Comparison of ENCODE assay signal across 24 cellular contexts in genomic region chr1:94846286-94846685, GRCh38. TPM values are rescaled to one million over a fixed set of nuclear protein-coding genes. Genes with fewer than 3 reads are reported as not detected.
DNase-seq lines count a peak whose midpoint lies in the region; ATAC-seq, FAIRE-seq and TF ChIP-seq lines count a peak whose summit lies in the region.
"Had no signal": no experiment of that assay in that cellular context is flagged by ENCODE, and none has a peak within 500 bp of the region (broad histone marks: within the 10 kb centered on the region; RNA-seq: fewer than 3 reads in every experiment).

No MANE protein-coding gene starts in this region.

- H2AFZ ChIP-seq in neural progenitor cell (replicated peaks) = no peak overlapping the region

- peak; percentile 81 for FAIRE-seq in bronchial epithelial cell (lab: Jason Lieb, UNC)
- FAIRE-seq: GM12878, GM18507, H54 had no signal

- H3K4me3 ChIP-seq in bronchial epithelial cell (ENCODE audit: low read depth, low read length) = no peak overlapping the region
- H3K4me3 ChIP-seq in neural progenitor cell = no peak overlapping the region
- H3K4me3 ChIP-seq: BLaER1, GM12878, HAP-1 had no signal

- no peaks in the 10 kb centered on the region for H3K36me3 ChIP-seq in bronchial epithelial cell (ENCODE audit: control insufficient read depth, insufficient read depth, low read length)
- H3K36me3 ChIP-seq in neural progenitor cell = no peaks in the 10 kb centered on the region
- H3K36me3 ChIP-seq: BLaER1, HAP-1 had no signal

- no peaks in the 10 kb centered on the region for H3K9me3 ChIP-seq in neural progenitor cell (ENCODE audit: low read depth)
- H3K9me3 ChIP-seq: BLaER1, Caco-2, HAP-1 had no signal

- no peaks in the 10 kb centered on the region for H3K36me3 Mint-ChIP-seq in neural progenitor cell
- H3K36me3 Mint-ChIP-seq: CD4-positive, CD25-positive, alpha-beta regulatory T cell; CD8-positive, alpha-beta T cell had no signal

- H3K27me3 ChIP-seq in bronchial epithelial cell (ENCODE audit: control insufficient read depth, insufficient read depth, low read length) = no peaks in the 10 kb centered on the region
- no peaks in the 10 kb centered on the region for H3K27me3 ChIP-seq in neural progenitor cell
- H3K27me3 ChIP-seq: BLaER1 had no signal

- peaks cover 9% of the 10 kb centered on the region for H3K27me3 Mint-ChIP-seq in neural progenitor cell (ENCODE audit: insufficient read depth, low read depth)

- no peaks in the 10 kb centered on the region for H3K79me2 ChIP-seq in neural progenitor cell (ENCODE audit: low read depth)

- H3K27ac Mint-ChIP-seq in neural progenitor cell = peak overlapping the region; percentile 44
- H3K27ac Mint-ChIP-seq: B cell; CD4-positive, CD25-positive, alpha-beta regulatory T cell; CD8-positive, alpha-beta T cell had no signal

- no peak overlapping the region for H3K4me2 ChIP-seq in neural progenitor cell
- H3K4me2 ChIP-seq: BLaER1 had no signal

- H3K27ac ChIP-seq in neural progenitor cell = no peak overlapping the region
- no peak overlapping the region for H3K27ac ChIP-seq in substantia nigra (ENCODE audit: low read depth, low read length, poor library complexity, severe bottlenecking)
- H3K27ac ChIP-seq: BLaER1, C4-2B had no signal

- no peak for ATAC-seq in HG02759 (IDR thresholded peaks at IDR 0.05; ENCODE audit: unreplicated experiment)
- ATAC-seq: CD8-positive, alpha-beta T cell; GM12878 had no signal

- peaks cover 5% of the 10 kb centered on the region for H3K4me1 ChIP-seq in neural progenitor cell
- H3K4me1 ChIP-seq: BLaER1, Caco-2, HAP-1 had no signal

- no peaks in the 10 kb centered on the region for H3F3A ChIP-seq in neural progenitor cell (ENCODE audit: low read depth)

- TF ChIP-seq CTCF in bronchial epithelial cell (IDR thresholded peaks at IDR 0.05; ENCODE audit: insufficient read depth, low read length, severe bottlenecking) = no peak
- no peak for TF ChIP-seq CTCF in neural progenitor cell (IDR thresholded peaks at IDR 0.05)

- no peaks in the 10 kb centered on the region for H4K20me1 ChIP-seq in neural progenitor cell (ENCODE audit: low read depth)
- H4K20me1 ChIP-seq: BLaER1 had no signal

- DNase-seq in OCI-M1 (lab: John Stamatoyannopoulos, UW) = peak; percentile 37
- DNase-seq in bronchial epithelial cell (ENCODE audit: low read depth) = no peak
- DNase-seq in neural progenitor cell (ENCODE audit: low spot score) = peak; percentile 65
- no peak for DNase-seq in substantia nigra (lab: John Stamatoyannopoulos, UW)
- DNase-seq in Ammon's horn (ENCODE audit: low spot score) = no peak
- DNase-seq: Caco-2; CD4-positive, CD25-positive, alpha-beta regulatory T cell; CD8-positive, alpha-beta T cell; DMS153; DMS79; EL; GDM1; GOT3; HFFc6 had no signal

- H3K4me1 Mint-ChIP-seq in neural progenitor cell = peaks cover 10% of the 10 kb centered on the region
- H3K4me1 Mint-ChIP-seq: B cell; CD4-positive, CD25-positive, alpha-beta regulatory T cell had no signal

- H3K9me3 Mint-ChIP-seq in neural progenitor cell = no peaks in the 10 kb centered on the region
- H3K9me3 Mint-ChIP-seq: CD4-positive, CD25-positive, alpha-beta regulatory T cell; CD8-positive, alpha-beta T cell; HFFc6 had no signal

- no peak overlapping the region for H3K4me3 Mint-ChIP-seq in neural progenitor cell
- H3K4me3 Mint-ChIP-seq: B cell; CD4-positive, CD25-positive, alpha-beta regulatory T cell; CD8-positive, alpha-beta T cell; HFFc6 had no signal

- no peak overlapping the region for H3K9ac ChIP-seq in neural progenitor cell
- H3K9ac ChIP-seq: BLaER1 had no signal

RNA-seq across cellular contexts. Expression of gene SLC44A3, which starts 26.1 kb away (rescaled TPM):
- total RNA-seq in bronchial epithelial cell = 2.4 and 7.9 TPM in 2 replicates
- total RNA-seq in neural progenitor cell (ENCODE audit: low replicate concordance) = 0.25 and 1.7 TPM in 2 replicates
- total RNA-seq: A172; A673; B cell; CD4-positive, CD25-positive, alpha-beta regulatory T cell; CD8-positive, alpha-beta T cell; GM12878 had no signal

Comparison
In these comparisons a context has a peak if more than half of its experiments do, and no peak if none do; other contexts are left out.
1. DNase-seq: peak in OCI-M1 (single experiment) and neural progenitor cell (single experiment); none in bronchial epithelial cell (single experiment), substantia nigra (0 of 49) and Ammon's horn (single experiment).